In genomic region chr5:181051841-181052525, GRCh38 we compare ENCODE assay signal across 10 cellular contexts. TPM values are rescaled to one million over a fixed set of nuclear protein-coding genes. Genes with fewer than 3 reads are reported as not detected.
DNase-seq lines count a peak whose midpoint lies in the region; ATAC-seq and TF ChIP-seq lines count a peak whose summit lies in the region.
"Had no signal": no experiment of that assay in that cellular context is flagged by ENCODE, and none has a peak within 500 bp of the region (broad histone marks: within the 10 kb centered on the region; RNA-seq: fewer than 3 reads in every experiment).

No MANE protein-coding gene starts in this region.

- POLR2A ChIA-PET in Caco-2 (lab: Charles Lee), result no interaction called here

- DNase-seq in Caco-2 (no peak), osteoblast (ENCODE audit: insufficient read length, low spot score, missing footprints) (peak; percentile 70), mesendoderm (no peak), NCI-H510A (lab: John Stamatoyannopoulos, UW) (no peak)
- DNase-seq: NCI-H526, small intestine had no signal

- H3K56ac ChIP-seq in mesendoderm (ENCODE audit: low read length), result no peak overlapping the region

- no peak overlapping the region for H3K27ac ChIP-seq in HUES6 (ENCODE audit: low read depth, low read length)
- no peak overlapping the region for H3K27ac ChIP-seq in osteoblast (ENCODE audit: low read depth, low read length)
- H3K27ac ChIP-seq in mesendoderm (ENCODE audit: low read depth, low read length), result no peak overlapping the region

- CTCF ChIA-PET in Caco-2 (lab: Charles Lee), result no interaction called here

- H2BK120ac ChIP-seq in mesendoderm (ENCODE audit: low read depth, low read length), result no peak overlapping the region

- H3K4me1 ChIP-seq in Caco-2 (peaks cover 7% of the 10 kb centered on the region; the same call in 1 of the 2 replicates), HUES6 (ENCODE audit: control insufficient read depth, insufficient read depth, low read length) (peaks cover 18% of the 10 kb centered on the region), osteoblast (ENCODE audit: insufficient read depth, low read length) (peaks cover 3% of the 10 kb centered on the region), mesendoderm (ENCODE audit: control insufficient read depth, low read depth, low read length) (no peaks in the 10 kb centered on the region)

- H3K4me3 Mint-ChIP-seq in Caco-2 (ENCODE audit: unreplicated experiment) (peak overlapping the region; percentile 90), brain (peak overlapping the region; percentile 79 to 84 (median 82))

- H4K20me1 ChIP-seq in osteoblast (ENCODE audit: insufficient read depth, low read length), result no peaks in the 10 kb centered on the region

- no peaks in the 10 kb centered on the region for H3K27me3 ChIP-seq in Caco-2 (replicated peaks; ENCODE audit: control insufficient read depth, insufficient read depth, low read length)
- peaks cover 96% of the 10 kb centered on the region for H3K27me3 ChIP-seq in HUES6 (ENCODE audit: control insufficient read depth, insufficient read depth, low read length)
- H3K27me3 ChIP-seq in osteoblast (ENCODE audit: insufficient read depth, low read length), result peaks cover 57% of the 10 kb centered on the region
- H3K27me3 ChIP-seq in mesendoderm (ENCODE audit: insufficient read depth, low read length, poor library complexity), result peaks cover 40% of the 10 kb centered on the region

- H2AK5ac ChIP-seq in mesendoderm (ENCODE audit: low read length), result no peak overlapping the region

- no peak overlapping the region for H3K18ac ChIP-seq in mesendoderm (ENCODE audit: low read length)

- H3K36me3 Mint-ChIP-seq in Caco-2 (ENCODE audit: insufficient read depth, unreplicated experiment) (no peaks in the 10 kb centered on the region), brain (no peaks in the 10 kb centered on the region)

- H3K4me2 ChIP-seq in osteoblast (ENCODE audit: insufficient read depth, low read length) (no peak overlapping the region), mesendoderm (ENCODE audit: low read length) (no peak overlapping the region)

- no peak for ATAC-seq in GM18867 (IDR thresholded peaks at IDR 0.05; ENCODE audit: unreplicated experiment)

- no CpG with 5 or more reads among the region's 16 CpGs for WGBS in mesendoderm (ENCODE audit: extremely low coverage, insufficient coverage, low lambda C conversion rate)

- H3K4ac ChIP-seq in mesendoderm (ENCODE audit: low read depth, low read length), result no peak overlapping the region

- no peak overlapping the region for H2BK5ac ChIP-seq in mesendoderm (ENCODE audit: low read length)

- H3K79me1 ChIP-seq in mesendoderm (ENCODE audit: low read length), result no peaks in the 10 kb centered on the region

- H3K27ac Mint-ChIP-seq in Caco-2 (ENCODE audit: unreplicated experiment), result no peak overlapping the region
- peak overlapping the region in 1 of 5 experiments; percentile 33 for H3K27ac Mint-ChIP-seq in brain

- no peak overlapping the region for H3K9ac ChIP-seq in HUES6 (ENCODE audit: low read length)
- H3K9ac ChIP-seq in mesendoderm (ENCODE audit: low read length), result no peak overlapping the region

- H3K4me1 Mint-ChIP-seq in Caco-2 (ENCODE audit: low read depth, unreplicated experiment) (peaks cover 8% of the 10 kb centered on the region), brain (peaks cover 19% of the 10 kb centered on the region)

- peaks cover 13% of the 10 kb centered on the region for H3K27me3 Mint-ChIP-seq in Caco-2 (ENCODE audit: insufficient read depth, unreplicated experiment)
- peaks cover 80% of the 10 kb centered on the region for H3K27me3 Mint-ChIP-seq in brain

- no peaks in the 10 kb centered on the region for H3K79me2 ChIP-seq in osteoblast (ENCODE audit: insufficient read depth, low read length)
- H3K79me2 ChIP-seq in mesendoderm (ENCODE audit: control insufficient read depth, insufficient read depth, low read length), result no peaks in the 10 kb centered on the region

- no peaks in the 10 kb centered on the region for H3K36me3 ChIP-seq in Caco-2 (ENCODE audit: control insufficient read depth, insufficient read depth, low read length)
- H3K36me3 ChIP-seq in HUES6 (ENCODE audit: control insufficient read depth, insufficient read depth, low read length), result no peaks in the 10 kb centered on the region
- no peaks in the 10 kb centered on the region for H3K36me3 ChIP-seq in osteoblast (ENCODE audit: insufficient read depth, low read length)
- H3K36me3 ChIP-seq in mesendoderm (ENCODE audit: control insufficient read depth, insufficient read depth, low read length), result no peaks in the 10 kb centered on the region

- H3K4me3 ChIP-seq in Caco-2 (ENCODE audit: low read depth, low read length) (peak overlapping the region; percentile 83), HUES6 (ENCODE audit: low read depth, low read length) (peak overlapping the region; percentile 84), osteoblast (ENCODE audit: insufficient read depth, low read length) (no peak overlapping the region), mesendoderm (ENCODE audit: low read length) (no peak overlapping the region)

- no peak overlapping the region for H4K8ac ChIP-seq in mesendoderm (ENCODE audit: low read depth, low read length)

- H4K5ac ChIP-seq in mesendoderm (ENCODE audit: low read length), result no peak overlapping the region

- H2AFZ ChIP-seq in osteoblast (ENCODE audit: low read length), result no peak overlapping the region

- no peak overlapping the region for H2BK15ac ChIP-seq in mesendoderm (replicated peaks; ENCODE audit: low read depth)

- intact Hi-C loops in Caco-2 (cut with micrococcal nuclease; ENCODE audit: unreplicated experiment), result loop anchor here (5.0 kb wide), 1 partner anchor 190 kb away; the partner anchor contains the start of gene ZFP62

- BruUV-seq in Caco-2 (replicated peaks; lab: Mats Ljungman, UMichigan), result no TSS peak

- TF ChIP-seq CTCF in Caco-2 (IDR thresholded peaks at IDR 0.05; ENCODE audit: insufficient read depth in 1 of 2, low read depth in 1 of 2, low read length in 1 of 2, severe bottlenecking in 1 of 2, unreplicated experiment in 1 of 2) (no peak), brain (conservative IDR thresholded peaks at IDR 0.05) (no peak), osteoblast (IDR thresholded peaks at IDR 0.05; ENCODE audit: extremely low read depth, low read depth, low read length) (no peak)

- H3K9me3 Mint-ChIP-seq in Caco-2 (ENCODE audit: unreplicated experiment) (no peaks in the 10 kb centered on the region), brain (peaks cover 0 to 14% (median 2%) of the 10 kb centered on the region in 5 experiments)

- no peaks in the 10 kb centered on the region for H3K9me3 ChIP-seq in Caco-2
- H3K9me3 ChIP-seq in HUES6 (ENCODE audit: control insufficient read depth, insufficient read depth, low read depth, low read length), result no peaks in the 10 kb centered on the region
- H3K9me3 ChIP-seq in osteoblast (ENCODE audit: low read depth, low read length), result no peaks in the 10 kb centered on the region

- H3K23ac ChIP-seq in mesendoderm (ENCODE audit: low read length), result no peak overlapping the region

RNA-seq across cellular contexts. Expression of gene BTNL9, which starts 11.9 kb away (rescaled TPM):
- total RNA-seq in Caco-2 (2022) (8.4 and 10.0 TPM in 2 replicates), osteoblast (not detected in 2 replicates)
- polyA plus RNA-seq in brain (ENCODE audit: insufficient read depth, low read depth, low replicate concordance), result 2.1 TPM
- polyA plus RNA-seq in mesendoderm (2013, experiment 1 of 2), result 0.51 TPM
- polyA plus RNA-seq in mesendoderm (2013, experiment 2 of 2), result 0.41 TPM
- total RNA-seq: fibroblast of lung had no signal
- polyA plus RNA-seq: fibroblast of lung had no signal

Comparison
In these comparisons a context has a peak if more than half of its experiments do, and no peak if none do; other contexts are left out.
1. H3K4me3 ChIP-seq: peak in Caco-2 (single experiment) and HUES6 (single experiment); none in osteoblast (single experiment) and mesendoderm (single experiment).